13 cellular contexts compared by ENCODE assay signal in genomic region chr2:196162586-196163180, GRCh38. TPM values are rescaled to one million over a fixed set of nuclear protein-coding genes. Genes with fewer than 3 reads are reported as not detected.
DNase-seq lines count a peak whose midpoint lies in the region; ATAC-seq lines count a peak whose summit lies in the region.
"Had no signal": no experiment of that assay in that cellular context is flagged by ENCODE, and none has a peak within 500 bp of the region (broad histone marks: within the 10 kb centered on the region; RNA-seq: fewer than 3 reads in every experiment).

No MANE protein-coding gene starts in this region.

- H3K4me3 Mint-ChIP-seq in CD4-positive, CD25-positive, alpha-beta regulatory T cell = peak overlapping the region; percentile 74 to 97 (median 90)
- H3K4me3 Mint-ChIP-seq in T-helper 1 cell treated with Interleukin-12 subunit alpha and Interleukin-12 subunit beta and Interleukin-4 antibody, amounts not matched to agents 30 μg/mL and 1 μg/mL, for 36 hours = peak overlapping the region; percentile 90
- H3K4me3 Mint-ChIP-seq in memory B cell = peak overlapping the region; percentile 73

- intact Hi-C loops in aorta (cut with DNase I) = no loop called here

- peaks cover 5% of the 10 kb centered on the region for H3K27me3 Mint-ChIP-seq in CD4-positive, CD25-positive, alpha-beta regulatory T cell
- H3K27me3 Mint-ChIP-seq in T-helper 1 cell treated with Interleukin-12 subunit alpha and Interleukin-12 subunit beta and Interleukin-4 antibody, amounts not matched to agents 30 μg/mL and 1 μg/mL, for 36 hours (ENCODE audit: low read depth) = no peaks in the 10 kb centered on the region
- H3K27me3 Mint-ChIP-seq in memory B cell = no peaks in the 10 kb centered on the region

- H3K36me3 Mint-ChIP-seq in CD4-positive, CD25-positive, alpha-beta regulatory T cell = peaks cover 51% of the 10 kb centered on the region
- peaks cover 76% of the 10 kb centered on the region for H3K36me3 Mint-ChIP-seq in T-helper 1 cell treated with Interleukin-12 subunit alpha and Interleukin-12 subunit beta and Interleukin-4 antibody, amounts not matched to agents 30 μg/mL and 1 μg/mL, for 36 hours (ENCODE audit: low read depth)
- H3K36me3 Mint-ChIP-seq in memory B cell = peaks cover 23% of the 10 kb centered on the region

- no peak for ATAC-seq in CD4-positive, CD25-positive, alpha-beta regulatory T cell (ENCODE audit: low read depth in 2 of 2)
- ATAC-seq in GM19395 (IDR thresholded peaks at IDR 0.05; ENCODE audit: unreplicated experiment) (peak; percentile 25), memory B cell (ENCODE audit: low read depth) (peak; percentile 8), aorta (ENCODE audit: low FRiP score) (no peak)
- ATAC-seq: upper lobe of right lung had no signal

- H3K4me1 ChIP-seq in CD4-positive, CD25-positive, alpha-beta regulatory T cell (ENCODE audit: control insufficient read depth, insufficient read depth, low read length, poor library complexity, severe bottlenecking) = peaks cover 90% of the 10 kb centered on the region
- peaks cover 0 to 2% of the 10 kb centered on the region in 2 donors for H3K4me1 ChIP-seq in aorta (ENCODE audit: control insufficient read depth in 1 of 2, insufficient read depth in 2 of 2, low read length in 2 of 2)

- DNase-seq in CD4-positive, CD25-positive, alpha-beta regulatory T cell = peak in 1 of 3 donors; percentile 50
- no peak for DNase-seq in memory B cell (ENCODE audit: low spot score in 2 of 2)
- no peak for DNase-seq in NCI-H1417 treated with DMSO at 0.1 percent for 48 hours (lab: John Stamatoyannopoulos, UW)
- no peak for DNase-seq in H4 (ENCODE audit: low spot score)
- DNase-seq in inferior parietal cortex (ENCODE audit: extremely low spot score) = no peak
- no peak for DNase-seq in aorta
- DNase-seq: C1 segment of cervical spinal cord, NCI-H1092 treated with DMSO at 0.1 percent for 48 hours, NCI-H526 treated with DMSO at 0.1 percent for 48 hours, upper lobe of right lung had no signal

- no peaks in the 10 kb centered on the region for H3K9me3 ChIP-seq in CD4-positive, CD25-positive, alpha-beta regulatory T cell (ENCODE audit: control insufficient read depth in 2 of 2, low read length in 2 of 2)
- no peaks in the 10 kb centered on the region for H3K9me3 ChIP-seq in aorta (ENCODE audit: control insufficient read depth, low read length)
- H3K9me3 ChIP-seq: upper lobe of right lung had no signal

- WGBS in aorta, 2 donors = 94% methylated on average over 6 of the region's 6 CpGs

- no peaks in the 10 kb centered on the region for H3K27me3 ChIP-seq in CD4-positive, CD25-positive, alpha-beta regulatory T cell (ENCODE audit: control insufficient read depth, insufficient read depth, low read length)
- H3K27me3 ChIP-seq in aorta (ENCODE audit: control insufficient read depth in 1 of 2, insufficient read depth in 2 of 2, low read length in 1 of 2) = no peaks in the 10 kb centered on the region
- H3K27me3 ChIP-seq: upper lobe of right lung had no signal

- peaks cover 34 to 72% (median 52%) of the 10 kb centered on the region in 4 donors for H3K4me1 Mint-ChIP-seq in CD4-positive, CD25-positive, alpha-beta regulatory T cell
- H3K4me1 Mint-ChIP-seq in T-helper 1 cell treated with Interleukin-12 subunit alpha and Interleukin-12 subunit beta and Interleukin-4 antibody, amounts not matched to agents 30 μg/mL and 1 μg/mL, for 36 hours (ENCODE audit: low read depth) = peaks cover 60% of the 10 kb centered on the region
- peaks cover 41% of the 10 kb centered on the region for H3K4me1 Mint-ChIP-seq in memory B cell

- H3K27ac Mint-ChIP-seq in CD4-positive, CD25-positive, alpha-beta regulatory T cell = peak overlapping the region; percentile 81 to 91 (median 85)
- H3K27ac Mint-ChIP-seq in T-helper 1 cell treated with Interleukin-12 subunit alpha and Interleukin-12 subunit beta and Interleukin-4 antibody, amounts not matched to agents 30 μg/mL and 1 μg/mL, for 36 hours = peak overlapping the region; percentile 87
- H3K27ac Mint-ChIP-seq in memory B cell = peak overlapping the region; percentile 93

- H3K27ac ChIP-seq in CD4-positive, CD25-positive, alpha-beta regulatory T cell (ENCODE audit: insufficient read depth, low read length, poor library complexity, severe bottlenecking) = peak overlapping the region; percentile 95
- H3K27ac ChIP-seq in aorta (ENCODE audit: low read depth in 1 of 2, low read length in 2 of 2) = no peak overlapping the region
- H3K27ac ChIP-seq: upper lobe of right lung had no signal

- peaks cover 47% of the 10 kb centered on the region for H3K36me3 ChIP-seq in CD4-positive, CD25-positive, alpha-beta regulatory T cell (ENCODE audit: control insufficient read depth, insufficient read depth, low read length)
- peaks cover 0 to 3% of the 10 kb centered on the region in 2 donors for H3K36me3 ChIP-seq in aorta (ENCODE audit: control insufficient read depth in 1 of 2, insufficient read depth in 2 of 2, low read length in 1 of 2)

- no peaks in the 10 kb centered on the region for H3K9me3 Mint-ChIP-seq in CD4-positive, CD25-positive, alpha-beta regulatory T cell
- H3K9me3 Mint-ChIP-seq in T-helper 1 cell treated with Interleukin-12 subunit alpha and Interleukin-12 subunit beta and Interleukin-4 antibody, amounts not matched to agents 30 μg/mL and 1 μg/mL, for 36 hours = no peaks in the 10 kb centered on the region
- H3K9me3 Mint-ChIP-seq in memory B cell = no peaks in the 10 kb centered on the region

- H3K4me3 ChIP-seq in CD4-positive, CD25-positive, alpha-beta regulatory T cell (ENCODE audit: low read depth, low read length) = peak overlapping the region; percentile 100
- H3K4me3 ChIP-seq in aorta (ENCODE audit: low read length in 2 of 2) = no peak overlapping the region
- H3K4me3 ChIP-seq: SK-N-MC, upper lobe of right lung had no signal

RNA-seq across cellular contexts. Expression of gene STK17B, which starts 8.7 kb away (rescaled TPM):
- total RNA-seq in CD4-positive, CD25-positive, alpha-beta regulatory T cell = 542 TPM
- polyA plus RNA-seq in CD4-positive, CD25-positive, alpha-beta regulatory T cell = 100 to 1,000 TPM in 2 of 4 donors, 10 to 100 TPM in 2; 97.1 to 116 (median 106) TPM
- 15.9 and 19.8 TPM in 2 replicates for total RNA-seq in H4 (2014; rRNA removed; shearing (Covaris generic))
- total RNA-seq in aorta = 10 to 100 TPM; 26.5 to 30.0 TPM
- polyA plus RNA-seq in aorta = 10 to 100 TPM; 17.1 to 17.4 TPM

Comparison
In these comparisons a context has a peak if more than half of its experiments do, and no peak if none do; other contexts are left out.
1. ATAC-seq: peak in GM19395 (single experiment) and memory B cell (single experiment); none in CD4-positive, CD25-positive, alpha-beta regulatory T cell (0 of 2) and aorta (single experiment).
2. RNA of gene STK17B, which starts 8.7 kb away (total RNA-seq): 542 TPM in CD4-positive, CD25-positive, alpha-beta regulatory T cell (single experiment); 26.5 to 30.0 TPM in aorta and 15.9 to 19.8 TPM in H4; every median in the first group is over 10 times any median in the second.
3. Peak in every context shown above with its lines, with median percentiles within 50 percentile points of each other: H3K27ac Mint-ChIP-seq and H3K4me3 Mint-ChIP-seq.